12 cellular contexts compared by ENCODE assay signal in the genomic region with DNA sequence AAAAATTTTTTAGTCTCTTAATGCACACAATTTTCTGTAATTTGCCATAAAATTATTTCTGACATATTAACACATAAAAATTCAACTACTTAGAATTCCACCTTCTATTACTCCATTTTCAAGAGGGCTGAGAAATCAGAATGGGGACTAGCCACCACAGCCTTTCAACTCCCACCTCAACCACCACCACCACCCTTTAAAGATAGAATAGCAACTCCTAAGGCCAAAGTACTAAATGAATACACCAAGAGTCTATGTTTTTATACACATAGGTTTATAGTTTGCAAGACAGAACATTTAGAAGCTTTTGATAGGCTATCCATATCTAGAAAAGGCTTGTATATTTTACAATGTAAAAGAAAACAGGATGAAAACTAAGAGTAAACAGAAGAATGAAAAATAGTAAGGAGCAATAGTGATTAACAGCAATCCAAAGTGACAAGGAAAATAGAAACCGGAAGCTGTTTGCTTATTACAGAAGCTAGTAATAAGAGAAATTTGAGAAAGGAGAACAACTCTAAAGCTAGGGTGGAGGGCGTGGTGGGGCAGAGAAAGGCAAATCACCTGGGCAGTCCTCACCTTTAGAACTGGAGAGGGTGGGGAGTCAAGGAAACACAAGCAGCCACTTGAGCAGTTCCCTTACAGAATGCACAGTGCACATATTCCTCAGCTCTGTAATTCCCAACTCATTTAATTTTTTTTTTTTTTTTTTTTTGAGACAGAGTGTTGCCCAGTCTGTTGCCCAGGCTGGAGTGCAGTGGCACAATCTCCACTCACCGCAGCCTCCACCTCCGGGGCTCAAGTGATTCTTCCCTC. TPM values are rescaled to one million over a fixed set of nuclear protein-coding genes. Genes with fewer than 3 reads are reported as not detected.
DNase-seq lines count a peak whose midpoint lies in the region; ATAC-seq, FAIRE-seq and TF ChIP-seq lines count a peak whose summit lies in the region.
"Had no signal": no experiment of that assay in that cellular context is flagged by ENCODE, and none has a peak within 500 bp of the region (broad histone marks: within the 10 kb centered on the region; RNA-seq: fewer than 3 reads in every experiment).

No MANE protein-coding gene starts in this region.

- peaks cover 13% of the 10 kb centered on the region; the same call in 1 of the 2 replicates for H3K36me3 ChIP-seq in Karpas-422 (ENCODE audit: insufficient read depth, low read length)
- H3K36me3 ChIP-seq in GM12878 (ENCODE audit: control insufficient read depth in 2 of 2, insufficient read depth in 2 of 2, low read length in 1 of 2), result no peaks in the 10 kb centered on the region; a peak in 1 of 4 replicates
- no peaks in the 10 kb centered on the region for H3K36me3 ChIP-seq in breast epithelium
- H3K36me3 ChIP-seq: neural progenitor cell had no signal

- SMC1A ChIA-PET in GM12878 (lab: Charles Lee; ENCODE audit: uncharacterized antibody, unreplicated experiment), result interaction anchor here (0.6 to 6.8 kb wide), 12 partner anchors 9 to 278 kb away, joined by 3 to 53 read pairs (median 4); no protein-coding TSS in a partner anchor

- POLR2A ChIA-PET in GM12878 (lab: Charles Lee), result interaction anchor here (0.6 to 2.0 kb wide), 10 partner anchors 9 to 1149 kb away, joined by 3 to 6 read pairs (median 5); no protein-coding TSS in a partner anchor

- 0% methylated on average over 2 of the region's 4 CpGs for WGBS in GM12878 (ENCODE audit: insufficient coverage, insufficient replicate concordance, low lambda C conversion rate, missing lambda C conversion rate)

- peak overlapping the region; percentile 75 for H3K27ac Mint-ChIP-seq in activated T-cell treated with anti-CD3 and anti-CD28 coated beads, Interleukin-2, amount 50 U/mL, for 72 hours
- H3K27ac Mint-ChIP-seq: neural progenitor cell had no signal

- no peak for DNase-seq in activated T-cell treated with anti-CD3 and anti-CD28 coated beads, Interleukin-2, amount 50 U/mL, for 72 hours
- no peak for DNase-seq in activated T-cell treated with anti-CD3 and anti-CD28 coated beads for 4 hours
- peak; percentile 85 for DNase-seq in Karpas-422
- no peak for DNase-seq in GM12878 (ENCODE audit: low read depth, low spot score)
- no peak for DNase-seq in cerebellum (ENCODE audit: low spot score)
- DNase-seq in breast epithelium (ENCODE audit: low spot score in 2 of 2), result no peak
- DNase-seq in iPS-NIHi7 (ENCODE audit: extremely low spot score), result no peak
- DNase-seq: GOT3, NCI-H1092 had no signal

- peaks cover 35% of the 10 kb centered on the region for H3K4me1 Mint-ChIP-seq in activated T-cell treated with anti-CD3 and anti-CD28 coated beads, Interleukin-2, amount 50 U/mL, for 72 hours (ENCODE audit: low read depth)
- H3K4me1 Mint-ChIP-seq: neural progenitor cell had no signal

- TF ChIP-seq POLR2A in GM12878 (IDR thresholded peaks at IDR 0.05; ENCODE audit: low read depth, low read length), result no peak
- TF ChIP-seq POLR2A in breast epithelium (IDR thresholded peaks at IDR 0.05), result no peak

- no peaks in the 10 kb centered on the region for H3K27me3 Mint-ChIP-seq in activated T-cell treated with anti-CD3 and anti-CD28 coated beads, Interleukin-2, amount 50 U/mL, for 72 hours (ENCODE audit: low read depth)

- H3K9me3 Mint-ChIP-seq in activated T-cell treated with anti-CD3 and anti-CD28 coated beads, Interleukin-2, amount 50 U/mL, for 72 hours, result no peaks in the 10 kb centered on the region

- no peaks in the 10 kb centered on the region for H3K9me3 ChIP-seq in Karpas-422 (ENCODE audit: low read length)
- peaks cover 2% of the 10 kb centered on the region; the same call in 2 of the 3 replicates for H3K9me3 ChIP-seq in GM12878 (replicated peaks; ENCODE audit: control insufficient read depth, insufficient read depth, low read length)
- H3K9me3 ChIP-seq in breast epithelium, result no peaks in the 10 kb centered on the region

- RAD21 ChIA-PET in GM12878 (lab: Charles Lee; ENCODE audit: unreplicated experiment), result interaction anchor here (0.7 to 2.1 kb wide), 7 partner anchors 10 to 48 kb away, joined by 3 to 15 read pairs (median 5); no protein-coding TSS in a partner anchor

- TF ChIP-seq CTCF in GM12878 (IDR thresholded peaks at IDR 0.05 in 2 of 3, conservative IDR thresholded peaks at IDR 0.05 in 1 of 3; ENCODE audit: control insufficient read depth in 2 of 3, extremely low read depth in 1 of 3, insufficient read depth in 1 of 3, low read depth in 3 of 3, low read length in 3 of 3) (no peak), breast epithelium (IDR thresholded peaks at IDR 0.05) (no peak)

- no peak for ATAC-seq in activated T-cell treated with anti-CD3 and anti-CD28 coated beads, Interleukin-2, amount 50 U/mL, for 72 hours (replicated peaks in 1 of 2)
- peak; percentile 75 for ATAC-seq in GM12878

- H3K4me3 ChIP-seq in Karpas-422 (ENCODE audit: low read length) (peak overlapping the region; percentile 36), GM12878 (peak overlapping the region; percentile 69; the same call in 1 of the 2 replicates), breast epithelium (no peak overlapping the region)
- H3K4me3 ChIP-seq: neural progenitor cell had no signal

- TF ChIP-seq RAD21 in GM12878 (IDR thresholded peaks at IDR 0.05; ENCODE audit: insufficient read depth, low read depth, low read length), result no peak

- H3K4me1 ChIP-seq in Karpas-422 (ENCODE audit: low read length), result peaks cover 74% of the 10 kb centered on the region
- H3K4me1 ChIP-seq in GM12878 (ENCODE audit: control insufficient read depth, insufficient read depth, low read length), result peaks cover 45% of the 10 kb centered on the region
- peaks cover 0 to 7% of the 10 kb centered on the region in 2 donors for H3K4me1 ChIP-seq in breast epithelium
- H3K4me1 ChIP-seq: neural progenitor cell had no signal

- intact Hi-C loops in GM12878 (cut with micrococcal nuclease; ENCODE audit: unreplicated experiment), result loop anchor here (2.0 kb wide), 1 partner anchor 13 kb away; no protein-coding TSS in a partner anchor
- intact Hi-C loops in breast epithelium (cut with DNase I; ENCODE audit: low total_unique reads), result no loop called here

- in situ Hi-C loops in GM12878 (cut with MboI), result no loop called here

- peak overlapping the region; percentile 38; the same call in 1 of the 2 replicates for H3K9ac ChIP-seq in Karpas-422 (ENCODE audit: low read length)
- no peak overlapping the region; the same call in 1 of the 2 replicates for H3K9ac ChIP-seq in GM12878 (ENCODE audit: control insufficient read depth, insufficient read depth, low read length)
- H3K9ac ChIP-seq: neural progenitor cell had no signal

- H3K4me3 Mint-ChIP-seq in activated T-cell treated with anti-CD3 and anti-CD28 coated beads, Interleukin-2, amount 50 U/mL, for 72 hours, result peak overlapping the region in 1 of 2 donors; percentile 39
- H3K4me3 Mint-ChIP-seq: neural progenitor cell had no signal

- H3K79me2 ChIP-seq in Karpas-422 (ENCODE audit: low read length) (peaks cover 94% of the 10 kb centered on the region), GM12878 (ENCODE audit: control insufficient read depth, insufficient read depth, low read length) (peaks cover 91% of the 10 kb centered on the region)

- H4K20me1 ChIP-seq in Karpas-422 (ENCODE audit: insufficient read depth, low read depth, low read length) (no peaks in the 10 kb centered on the region), GM12878 (ENCODE audit: control insufficient read depth, insufficient read depth) (no peaks in the 10 kb centered on the region)

- H3K27me3 ChIP-seq in Karpas-422 (ENCODE audit: low read length) (no peaks in the 10 kb centered on the region), GM12878 (replicated peaks in 1 of 2; ENCODE audit: control insufficient read depth in 2 of 2, insufficient read depth in 2 of 2, low read length in 1 of 2) (no peaks in the 10 kb centered on the region), breast epithelium (no peaks in the 10 kb centered on the region)
- H3K27me3 ChIP-seq: neural progenitor cell had no signal

- H2AFZ ChIP-seq in Karpas-422 (ENCODE audit: low read length) (no peak overlapping the region), GM12878 (ENCODE audit: control insufficient read depth, low read depth, low read length) (no peak overlapping the region)
- H2AFZ ChIP-seq: neural progenitor cell had no signal

- no peak for FAIRE-seq in GM12878 (lab: Jason Lieb, UNC)

- no peaks in the 10 kb centered on the region for H3K9me2 ChIP-seq in Karpas-422 (replicated peaks; ENCODE audit: insufficient read depth, low read length)

- CTCF ChIA-PET in GM12878 (lab: Yijun Ruan, JAX), result interaction anchor here (0.9 to 2.2 kb wide), 3 partner anchors 18 to 43 kb away, joined by 4 to 8 read pairs (median 4); no protein-coding TSS in a partner anchor

- peaks cover 0 to 2% of the 10 kb centered on the region in 2 donors for H3K36me3 Mint-ChIP-seq in activated T-cell treated with anti-CD3 and anti-CD28 coated beads, Interleukin-2, amount 50 U/mL, for 72 hours (ENCODE audit: insufficient read depth in 2 of 2)

- TF ChIP-seq EP300 in GM12878 (IDR thresholded peaks at IDR 0.05; ENCODE audit: borderline replicate concordance in 1 of 2, control insufficient read depth in 1 of 2, low read depth in 2 of 2, low read length in 2 of 2), result 0 out of 4 replicates have a peak, but pooled peaks of 1 of the 2 experiments have one; percentile 3

- BruUV-seq in GM12878 (replicated peaks; lab: Mats Ljungman, UMichigan), result no TSS peak

- peak overlapping the region; percentile 59 for H3K4me2 ChIP-seq in Karpas-422 (ENCODE audit: low read depth, low read length, poor library complexity, severe bottlenecking)
- peak overlapping the region; percentile 93 for H3K4me2 ChIP-seq in GM12878 (ENCODE audit: control insufficient read depth, insufficient read depth)
- H3K4me2 ChIP-seq: neural progenitor cell had no signal

- H3K27ac ChIP-seq in Karpas-422 (ENCODE audit: low read length) (peak overlapping the region; percentile 86), GM12878 (ENCODE audit: control insufficient read depth, insufficient read depth) (peak overlapping the region; percentile 72), temporal lobe (ENCODE audit: low read depth, low read length) (peak overlapping the region; percentile 27), breast epithelium (peak overlapping the region in 1 of 2 donors; percentile 21)
- H3K27ac ChIP-seq: C4-2B, neural progenitor cell had no signal

RNA-seq across cellular contexts. Expression of gene EPS15, which starts 27.7 kb away (rescaled TPM):
- total RNA-seq in activated T-cell treated with anti-CD3 and anti-CD28 coated beads, Interleukin-2, amount 50 U/mL, for 72 hours, result 10 to 100 TPM; 78.0 to 84.0 TPM
- total RNA-seq in Karpas-422 (2014; rRNA removed; shearing (Covaris generic); ENCODE audit: low replicate concordance), result 70.3 and 116 TPM in 2 replicates
- 323 and 356 TPM in 2 replicates for total RNA-seq in GM12878 (2013; cell fraction: nucleolus; rRNA removed)
- 53.4 and 65.1 TPM in 2 replicates for total RNA-seq in GM12878 (2014; rRNA removed)
- total RNA-seq in GM12878 (2014; rRNA removed; fragmentation: Illumina TruSeq; extraction: Trizol), result 71.6 and 75.1 TPM in 2 replicates
- total RNA-seq in GM12878 (2021), result 87.8 and 88.2 TPM in 2 replicates
- 19.0 TPM for polyA plus RNA-seq in GM12878 (2011; ENCODE audit: low read depth)
- polyA plus RNA-seq in GM12878 (2011; rRNA removed), result 61.9 and 86.3 TPM in 2 replicates
- 23.5 and 33.2 TPM in 2 replicates for polyA plus RNA-seq in GM12878 (2011; cell fraction: cytosol; rRNA removed)
- polyA plus RNA-seq in GM12878 (2011; cell fraction: nucleus; rRNA removed), result 33.4 and 34.4 TPM in 2 replicates
- polyA plus RNA-seq in GM12878 (2012), result 27.6 and 33.8 TPM in 2 replicates
- polyA plus RNA-seq in GM12878 (2014; fragmentation: Illumina TruSeq; extraction: Trizol), result 60.6 and 80.7 TPM in 2 replicates
- polyA plus RNA-seq in GM12878 (2014; fragmentation: Nextera tagmentation; extraction: Ambion mirVana), result 10 to 100 TPM; 24.7 to 49.5 TPM
- 37.6 and 43.3 TPM in 2 replicates for polyA plus RNA-seq in GM12878 (2014; rRNA removed)
- polyA plus RNA-seq in GM12878 (2016; fragmentation: Nextera tagmentation; extraction: Ambion mirVana), result 10 to 100 TPM; 55.5 to 57.1 TPM
- polyA minus RNA-seq in GM12878 (2011; rRNA and poly(A)+ RNA removed), result 79.6 and 113 TPM in 2 replicates
- polyA minus RNA-seq in GM12878 (2011; cell fraction: cytosol; rRNA and poly(A)+ RNA removed), result 37.7 and 45.4 TPM in 2 replicates
- polyA minus RNA-seq in GM12878 (2011; cell fraction: nucleus; rRNA and poly(A)+ RNA removed), result 29.9 and 40.9 TPM in 2 replicates
- total RNA-seq in temporal lobe, result 152 TPM
- total RNA-seq in cerebellum, result 99.0 TPM
- total RNA-seq in breast epithelium, result 100 to 1,000 TPM in 2 of 3 donors, 10 to 100 TPM in 1; 83.6 to 144 (median 127) TPM

Comparison
In these comparisons a context has a peak if more than half of its experiments do, and no peak if none do; other contexts are left out.
1. H3K4me3 ChIP-seq: peak in Karpas-422 (single experiment) and GM12878 (single experiment); none in breast epithelium (0 of 3).